8 cellular contexts compared by ENCODE assay signal in genomic region chr7:26291699-26292538, GRCh38. TPM values are rescaled to one million over a fixed set of nuclear protein-coding genes. Genes with fewer than 3 reads are reported as not detected.
A peak's percentile ranks its signal among the peaks of the same experiment; 100 is the strongest.
DNase-seq lines count a peak whose midpoint lies in the region; FAIRE-seq and TF ChIP-seq lines count a peak whose summit lies in the region.

Gene SNX10 (plus strand): TSS chr7:26291862. CDS start chr7:26346443, 54,581 bp downstream.

- H4K20me1 ChIP-seq in MM.1S (ENCODE audit: insufficient read depth, low read length) = no peaks in the 10 kb centered on the region

- no peak within 1 kb of the TSS for H3K27ac ChIP-seq in MM.1S (ENCODE audit: low read length)
- H3K27ac ChIP-seq in iPS-20b (ENCODE audit: low read length) = no peak within 1 kb of the TSS
- H3K27ac ChIP-seq in small intestine (ENCODE audit: low read depth in 1 of 2, low read length in 1 of 2) = peak within 1 kb of the TSS in 1 of 2 donors; percentile 60

- H3K4me2 ChIP-seq in MM.1S (ENCODE audit: low read depth, low read length) = peak within 1 kb of the TSS; percentile 98

- DNase-seq in GDM1 (lab: John Stamatoyannopoulos, UW) = peak; percentile 50
- DNase-seq in H7 = peak; percentile 84
- DNase-seq in MM.1S = peak; percentile 62
- peak; percentile 47 for DNase-seq in T follicular helper cell (ENCODE audit: low read depth)
- DNase-seq in anterior cingulate cortex (lab: John Stamatoyannopoulos, UW) = peak in 47 of 58 donors; percentile 7 to 70 (median 36)
- DNase-seq in small intestine = peak; percentile 57
- DNase-seq in SW 1271 (lab: John Stamatoyannopoulos, UW) = no peak

- H3K4me3 ChIP-seq in H7 (ENCODE audit: insufficient read depth, low read depth, low read length) = peak within 1 kb of the TSS; percentile 68
- H3K4me3 ChIP-seq in MM.1S (ENCODE audit: low read length) = peak within 1 kb of the TSS; percentile 72
- H3K4me3 ChIP-seq in iPS-20b (ENCODE audit: low read length) = peak within 1 kb of the TSS; percentile 69
- H3K4me3 ChIP-seq in small intestine (ENCODE audit: low read depth in 1 of 2, low read length in 2 of 2) = peak within 1 kb of the TSS; percentile 66 to 67

- H2AFZ ChIP-seq in MM.1S (ENCODE audit: low read length) = peak within 1 kb of the TSS; percentile 94

- H3K4me1 ChIP-seq in MM.1S (ENCODE audit: low read length) (no peaks in the 10 kb centered on the region), iPS-20b (ENCODE audit: insufficient read depth, low read length) (no peaks in the 10 kb centered on the region), small intestine (ENCODE audit: control insufficient read depth in 2 of 2, insufficient read depth in 1 of 2, low read depth in 1 of 2, low read length in 1 of 2) (no peaks in the 10 kb centered on the region)

- H3K27me3 ChIP-seq in H7 (ENCODE audit: control insufficient read depth, insufficient read depth, low read length) (no peaks in the 10 kb centered on the region), MM.1S (replicated peaks; ENCODE audit: insufficient read depth, low read length) (no peaks in the 10 kb centered on the region), iPS-20b (ENCODE audit: insufficient read depth, low read length) (no peaks in the 10 kb centered on the region), small intestine (ENCODE audit: control insufficient read depth in 2 of 2, insufficient read depth in 2 of 2, low read length in 2 of 2) (peaks cover 0 to 3% of the 10 kb centered on the region in 2 donors)

- no peak for FAIRE-seq in small intestine (lab: Jason Lieb, UNC)

- peak; percentile 33 for TF ChIP-seq CTCF in MM.1S (IDR thresholded peaks at IDR 0.05; ENCODE audit: low read length)

- H3K9ac ChIP-seq in MM.1S (ENCODE audit: low read length) = peak within 1 kb of the TSS; percentile 41; the same call in 1 of the 2 replicates
- peak within 1 kb of the TSS; percentile 66; the same call in 1 of the 2 replicates for H3K9ac ChIP-seq in iPS-20b (ENCODE audit: low read depth, low read length)

- H3K9me3 ChIP-seq in MM.1S (replicated peaks; ENCODE audit: insufficient read depth, low read length) = no peaks in the 10 kb centered on the region
- H3K9me3 ChIP-seq in iPS-20b (ENCODE audit: insufficient read depth, low read depth, low read length) = no peaks in the 10 kb centered on the region
- H3K9me3 ChIP-seq in small intestine (ENCODE audit: control insufficient read depth, low read depth) = no peaks in the 10 kb centered on the region

- peaks cover 5% of the 10 kb centered on the region; the same call in 1 of the 2 replicates for H3F3A ChIP-seq in MM.1S (ENCODE audit: insufficient read depth, low read length)

- H3K36me3 ChIP-seq in H7 (replicated peaks; ENCODE audit: control insufficient read depth, insufficient read depth, low read length) (no peaks in the 10 kb centered on the region), MM.1S (replicated peaks; ENCODE audit: insufficient read depth, low read length) (no peaks in the 10 kb centered on the region), iPS-20b (ENCODE audit: insufficient read depth, low read depth, low read length) (no peaks in the 10 kb centered on the region), small intestine (ENCODE audit: control insufficient read depth in 2 of 2, insufficient read depth in 2 of 2, low read length in 2 of 2) (no peaks in the 10 kb centered on the region)

- 0 to 2% (median 1%) methylated on average over 55 to 74 of the region's 74 CpGs for whole genome bisulfite sequencing in small intestine, 3 donors

- no peaks in the 10 kb centered on the region for H3K9me2 ChIP-seq in MM.1S (replicated peaks; ENCODE audit: insufficient read depth, low read length)

- no peaks in the 10 kb centered on the region for H3K79me2 ChIP-seq in MM.1S (ENCODE audit: low read length)

RNA-seq across cellular contexts. Expression of gene SNX10, which starts in this region (rescaled TPM):
- total RNA-seq in H7 (2014; rRNA removed; shearing (Covaris generic)) = 16.2 and 17.6 TPM in 2 replicates
- 1 to 10 TPM; 1.3 to 6.0 (median 3.8) TPM for polyA plus RNA-seq in small intestine

Comparison
In these comparisons a context has a peak if more than half of its experiments do, and no peak if none do; other contexts are left out.
1. DNase-seq: peak in GDM1 (single experiment), H7 (single experiment), MM.1S (single experiment), T follicular helper cell (single experiment), anterior cingulate cortex (47 of 58) and small intestine (single experiment); none in SW 1271 (0 of 2).
2. Peak in every context shown above with its lines, with median percentiles within 50 percentile points of each other: H3K4me3 ChIP-seq.